ENCODE assay signal across 13 cellular contexts in genomic region chr4:24857996-24858395, GRCh38. TPM values are rescaled to one million over a fixed set of nuclear protein-coding genes. Genes with fewer than 3 reads are reported as not detected.
A peak's percentile ranks its signal among the peaks of the same experiment; 100 is the strongest.
DNase-seq lines count a peak whose midpoint lies in the region; ATAC-seq and TF ChIP-seq lines count a peak whose summit lies in the region.
"Had no signal": no experiment of that assay in that cellular context is flagged by ENCODE, and none has a peak within 500 bp of the region (broad histone marks: within the 10 kb centered on the region; RNA-seq: fewer than 3 reads in every experiment).

No MANE protein-coding gene starts in this region.

- H3K4me3 Mint-ChIP-seq in glutamatergic neuron (ENCODE audit: unreplicated experiment) = peak overlapping the region; percentile 74
- H3K4me3 Mint-ChIP-seq: CD4-positive, alpha-beta memory T cell had no signal

- H3K27ac ChIP-seq in ascending aorta = peak overlapping the region; percentile 72 to 73

- no peaks in the 10 kb centered on the region for H3K27me3 ChIP-seq in ascending aorta

- H3K4me1 ChIP-seq in ascending aorta = peaks cover 9 to 36% of the 10 kb centered on the region in 2 donors

- DNase-seq in COLO829 (ENCODE audit: low spot score) (peak; percentile 28), ascending aorta (ENCODE audit: low spot score in 2 of 2) (peak in 1 of 2 donors; percentile 77), glutamatergic neuron (no peak), retinal pigment epithelial cell (ENCODE audit: low read depth) (peak; percentile 78), ACHN (no peak), T-helper 2 cell (no peak), SIG-M5 treated with dmso at 0.1 percent for 504 hours (lab: John Stamatoyannopoulos, UW; ENCODE audit: unreplicated experiment) (no peak)
- DNase-seq: activated CD4-positive, CD25-positive, alpha-beta regulatory T cell; CD4-positive, alpha-beta memory T cell; midbrain; NCI-H1105 treated with DMSO at 0.1 percent for 48 hours; OCI-M1 had no signal

- H3K4me1 Mint-ChIP-seq in glutamatergic neuron (ENCODE audit: low read depth, unreplicated experiment) = peaks cover 35% of the 10 kb centered on the region
- H3K4me1 Mint-ChIP-seq: CD4-positive, alpha-beta memory T cell had no signal

- no peaks in the 10 kb centered on the region for H3K9me3 ChIP-seq in ascending aorta

- TF ChIP-seq CTCF in ascending aorta (IDR thresholded peaks at IDR 0.05) (no peak), glutamatergic neuron (IDR thresholded peaks at IDR 0.05; ENCODE audit: partially characterized antibody, unreplicated experiment) (no peak), retinal pigment epithelial cell (conservative IDR thresholded peaks at IDR 0.05; ENCODE audit: low read depth, low read length) (no peak)

- no peak for ATAC-seq in HG02981 (IDR thresholded peaks at IDR 0.05; ENCODE audit: unreplicated experiment)

- H3K27me3 Mint-ChIP-seq in glutamatergic neuron (ENCODE audit: unreplicated experiment) = peaks cover 4% of the 10 kb centered on the region

- H3K36me3 ChIP-seq in ascending aorta = peaks cover 0 to 3% of the 10 kb centered on the region in 2 donors

- peaks cover 20% of the 10 kb centered on the region for H3K36me3 Mint-ChIP-seq in glutamatergic neuron (ENCODE audit: unreplicated experiment)

- peaks cover 2% of the 10 kb centered on the region for H3K9me3 Mint-ChIP-seq in glutamatergic neuron (ENCODE audit: unreplicated experiment)

- intact Hi-C loops in ascending aorta (cut with DNase I) = loop anchor here (5.0 to 10.0 kb wide), 4 partner anchors 39 to 386 kb away; partner anchors contain the start of genes DHX15 and PI4K2B

- H3K4me3 ChIP-seq in ascending aorta = no peak overlapping the region
- H3K4me3 ChIP-seq in retinal pigment epithelial cell (ENCODE audit: low read length) = no peak overlapping the region

- in situ Hi-C loops in ACHN (cut with HindIII; ENCODE audit: low pct_ligation_motif_present, low pct_unique_long_range_greater_than_20kb, low sequenced_read_pairs) = no loop called here

- H3K27ac Mint-ChIP-seq in glutamatergic neuron (ENCODE audit: unreplicated experiment) = peak overlapping the region; percentile 45
- H3K27ac Mint-ChIP-seq: CD4-positive, alpha-beta memory T cell had no signal

RNA-seq across cellular contexts. Expression of gene CCDC149, which starts 54.8 kb away (rescaled TPM):
- 8.7 TPM for total RNA-seq in ascending aorta
- total RNA-seq in glutamatergic neuron (ENCODE audit: unreplicated experiment) = 5.2 TPM

Comparison
In these comparisons a context has a peak if more than half of its experiments do, and no peak if none do; other contexts are left out.
1. DNase-seq: peak in COLO829 (single experiment) and retinal pigment epithelial cell (single experiment); none in glutamatergic neuron (single experiment), ACHN (single experiment), T-helper 2 cell (0 of 5) and SIG-M5 treated with dmso at 0.1 percent for 504 hours (single experiment).